In genomic region chr7:17557305-17557704, GRCh38 we compare ENCODE assay signal across 18 cellular contexts.
DNase-seq lines count a peak whose midpoint lies in the region; ATAC-seq, FAIRE-seq and TF ChIP-seq lines count a peak whose summit lies in the region.
"Had no signal": no experiment of that assay in that cellular context is flagged by ENCODE, and none has a peak within 500 bp of the region (broad histone marks: within the 10 kb centered on the region; RNA-seq: fewer than 3 reads in every experiment).

No MANE protein-coding gene starts in this region.

- no peak for TF ChIP-seq CTCF in A549 (IDR thresholded peaks at IDR 0.05)
- no peak for TF ChIP-seq CTCF in omental fat pad (IDR thresholded peaks at IDR 0.05)

- CTCF ChIA-PET in A549 (lab: Yijun Ruan, JAX) = interaction anchor here (0.6 to 1.0 kb wide), 3 partner anchors 15 to 758 kb away, joined by 3 to 4 read pairs (median 4); no protein-coding TSS in a partner anchor

- no peak for FAIRE-seq in A549 (lab: Jason Lieb, UNC)
- FAIRE-seq: endometrium, H1 had no signal

- H3K27ac ChIP-seq in A549 = peak overlapping the region; percentile 63 to 77
- H3K27ac ChIP-seq: SJSA1 had no signal

- peak overlapping the region; percentile 74 for H3K4me2 ChIP-seq in A549

- no peak overlapping the region for H3K4me3 ChIP-seq in A549
- H3K4me3 ChIP-seq: SJSA1 had no signal

- POLR2A ChIA-PET in A549 (lab: Yijun Ruan, JAX) = interaction anchor here (0.7 to 0.8 kb wide), 3 partner anchors 122 to 427 kb away, joined by 3 to 7 read pairs (median 4); no protein-coding TSS in a partner anchor

- H3K9me3 ChIP-seq in A549 = no peaks in the 10 kb centered on the region
- H3K9me3 ChIP-seq: SJSA1 had no signal

- no peak for TF ChIP-seq EP300 in A549 (IDR thresholded peaks at IDR 0.05)

- peaks cover 45% of the 10 kb centered on the region for H3K4me1 ChIP-seq in A549

- WGBS in A549 (ENCODE audit: missing lambda C conversion rate) = 76% methylated on average over 1 of the region's 1 CpG

- TF ChIP-seq RAD21 in A549 (conservative IDR thresholded peaks at IDR 0.05 in 1 of 2, IDR thresholded peaks at IDR 0.05 in 1 of 2) = no peak

- ATAC-seq in A549 = no peak
- ATAC-seq in omental fat pad (ENCODE audit: low FRiP score) = peak; percentile 72
- no peak for ATAC-seq in HG03045 (IDR thresholded peaks at IDR 0.05; ENCODE audit: unreplicated experiment)
- ATAC-seq in GM18867 (IDR thresholded peaks at IDR 0.05; ENCODE audit: unreplicated experiment) = no peak
- ATAC-seq: activated CD4-positive, CD25-positive, alpha-beta regulatory T cell treated with anti-CD3 and anti-CD28 coated beads, Interleukin-2, amount 50 U/mL, for 24 hours; activated CD8-positive, alpha-beta memory T cell treated with anti-CD3 and anti-CD28 coated beads, Interleukin-2, amount 10 ng/mL, durations not matched to agents 7 days and 5 days had no signal

- DNase-seq in A549 (ENCODE audit: low read depth in 1 of 2, low spot score in 1 of 2) (no peak), NCI-H226 (peak; percentile 89), fibroblast of gingiva (ENCODE audit: low read depth) (peak; percentile 87), omental fat pad (ENCODE audit: low spot score) (no peak), nucleus accumbens (lab: John Stamatoyannopoulos, UW) (no peak), NCI-H69 (lab: John Stamatoyannopoulos, UW) (no peak)
- DNase-seq: activated CD8-positive, alpha-beta memory T cell treated with anti-CD3 and anti-CD28 coated beads, Interleukin-2, amount 10 ng/mL, durations not matched to agents 7 days and 5 days; activated effector memory CD4-positive, alpha-beta T cell treated with Interleukin-2 at 50 U/mL for 16 hours; amygdala; CD4-positive, alpha-beta memory T cell; mesendoderm; stimulated activated naive CD4-positive, alpha-beta T cell had no signal

- TF ChIP-seq POLR2A in A549 (IDR thresholded peaks at IDR 0.05; ENCODE audit: low read length) = no peak

TF ChIP-seq in A549, 52 proteins besides CTCF, POLR2A, EP300 and RAD21:
- TF ChIP-seq CEBPB (IDR thresholded peaks at IDR 0.05) (peak in 1 of 2 experiments; percentile 51; a peak in 2 of 4 replicates), E2F6 (IDR thresholded peaks at IDR 0.05; ENCODE audit: borderline replicate concordance, low read depth) (no peak)

Comparison
In these comparisons a context has a peak if more than half of its experiments do, and no peak if none do; other contexts are left out.
1. DNase-seq: peak in NCI-H226 (single experiment) and fibroblast of gingiva (single experiment); none in A549 (0 of 2), omental fat pad (single experiment), nucleus accumbens (0 of 56) and NCI-H69 (single experiment).